ENCODE assay signal across 21 cellular contexts in the genomic region with DNA sequence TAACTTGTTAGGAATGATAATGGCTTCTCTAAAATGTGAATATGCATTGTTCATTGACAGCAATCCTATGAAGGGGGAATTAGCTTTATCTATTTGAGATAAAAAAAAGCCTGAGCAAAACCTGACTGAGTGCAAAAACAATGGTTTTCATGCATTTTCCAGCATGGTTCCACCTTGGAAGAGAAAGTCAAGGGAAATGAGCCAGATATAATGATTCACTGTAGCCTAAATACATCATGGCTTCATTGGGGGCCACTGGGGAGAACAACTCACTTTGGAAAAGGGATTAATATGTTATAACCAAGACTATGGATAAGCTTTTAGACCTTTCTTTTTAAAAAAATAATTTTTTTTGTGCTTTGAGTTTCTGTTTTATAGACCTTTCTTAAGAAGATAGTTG.
DNase-seq lines count a peak whose midpoint lies in the region; ATAC-seq and TF ChIP-seq lines count a peak whose summit lies in the region.
"Had no signal": no experiment of that assay in that cellular context is flagged by ENCODE, and none has a peak within 500 bp of the region (broad histone marks: within the 10 kb centered on the region; RNA-seq: fewer than 3 reads in every experiment).

No MANE protein-coding gene starts in this region.

- no peak overlapping the region for H3K9ac ChIP-seq in endodermal cell (ENCODE audit: extremely low read depth, low read length, poor library complexity, severe bottlenecking)

- no peak overlapping the region for H3K4me3 Mint-ChIP-seq in endodermal cell
- H3K4me3 Mint-ChIP-seq: activated B cell treated with CpG ODN at 0.5 μM for 24 hours; activated T-cell treated with anti-CD3 and anti-CD28 coated beads, Interleukin-2, amount 50 U/mL, for 72 hours; naive thymus-derived CD4-positive, alpha-beta T cell had no signal

- H3K27ac ChIP-seq in ACC112 (ENCODE audit: low read depth, low read length) (peak overlapping the region; percentile 78), endodermal cell (ENCODE audit: low read depth, low read length) (no peak overlapping the region)
- H3K27ac ChIP-seq: left lung, transverse colon had no signal

- peaks cover 51% of the 10 kb centered on the region for H3K4me1 ChIP-seq in ACC112 (ENCODE audit: control insufficient read depth, insufficient read depth, low read length, unreplicated experiment)
- peaks cover 6% of the 10 kb centered on the region for H3K4me1 ChIP-seq in endodermal cell (ENCODE audit: control insufficient read depth, insufficient read depth, low read length)
- H3K4me1 ChIP-seq: BE2C, transverse colon had no signal

- DNase-seq in LHCN-M2 (ENCODE audit: low read depth) (peak; percentile 12), amniotic epithelial cell (ENCODE audit: low read depth) (peak; percentile 29), fibroblast of pulmonary artery (ENCODE audit: low read depth) (peak; percentile 44), CD1c-positive myeloid dendritic cell (ENCODE audit: extremely low spot score) (no peak), NCI-H1436 treated with DMSO at 0.1 percent for 48 hours (lab: John Stamatoyannopoulos, UW) (no peak), endodermal cell (no peak)
- DNase-seq: activated B cell treated with CpG ODN at 0.5 μM for 24 hours; activated naive CD4-positive, alpha-beta T cell; BE2C; effector CD8-positive, alpha-beta T cell; GDM1; KBM-7; left lung; naive thymus-derived CD4-positive, alpha-beta T cell; NCI-H1436; NCI-H510A treated with DMSO at 0.1 percent for 48 hours; Right ventricle myocardium superior; transverse colon had no signal

- peaks cover 10% of the 10 kb centered on the region for H3K9me3 Mint-ChIP-seq in endodermal cell
- H3K9me3 Mint-ChIP-seq: activated B cell treated with CpG ODN at 0.5 μM for 24 hours; activated T-cell treated with anti-CD3 and anti-CD28 coated beads, Interleukin-2, amount 50 U/mL, for 72 hours had no signal

- no peak for ATAC-seq in GM18511 (IDR thresholded peaks at IDR 0.05; ENCODE audit: unreplicated experiment)
- ATAC-seq: naive thymus-derived CD4-positive, alpha-beta T cell had no signal

- H2AFZ ChIP-seq in ACC112 (ENCODE audit: low read length, unreplicated experiment) = no peak overlapping the region

- no peaks in the 10 kb centered on the region for H3K36me3 Mint-ChIP-seq in endodermal cell (ENCODE audit: low read depth)
- H3K36me3 Mint-ChIP-seq: naive thymus-derived CD4-positive, alpha-beta T cell had no signal

- peaks cover 8% of the 10 kb centered on the region for H3K9me3 ChIP-seq in endodermal cell (ENCODE audit: control insufficient read depth, low read length)
- H3K9me3 ChIP-seq: BE2C, left lung, transverse colon had no signal

- H3K27ac Mint-ChIP-seq in endodermal cell = no peak overlapping the region
- H3K27ac Mint-ChIP-seq: activated B cell treated with CpG ODN at 0.5 μM for 24 hours; activated T-cell treated with anti-CD3 and anti-CD28 coated beads, Interleukin-2, amount 50 U/mL, for 72 hours; naive thymus-derived CD4-positive, alpha-beta T cell had no signal

- H3K27me3 ChIP-seq in ACC112 (ENCODE audit: insufficient read depth, low read length) (no peaks in the 10 kb centered on the region), endodermal cell (ENCODE audit: control insufficient read depth, insufficient read depth, low read length, poor library complexity, severe bottlenecking) (peaks cover 9% of the 10 kb centered on the region)
- H3K27me3 ChIP-seq: BE2C, left lung, transverse colon had no signal

- peak overlapping the region; percentile 10; the same call in 1 of the 2 replicates for H3K4me3 ChIP-seq in ACC112 (ENCODE audit: low read depth, low read length)
- no peak overlapping the region for H3K4me3 ChIP-seq in fibroblast of pulmonary artery (replicated peaks; ENCODE audit: low read depth, low read length)
- no peak overlapping the region for H3K4me3 ChIP-seq in endodermal cell (ENCODE audit: low read length)
- H3K4me3 ChIP-seq: left lung, transverse colon had no signal

- H3K36me3 ChIP-seq in ACC112 (ENCODE audit: insufficient read depth, low read length) = no peaks in the 10 kb centered on the region
- H3K36me3 ChIP-seq in endodermal cell (ENCODE audit: control insufficient read depth, insufficient read depth, low read length) = no peaks in the 10 kb centered on the region
- H3K36me3 ChIP-seq: BE2C, left lung, transverse colon had no signal

- peaks cover 18% of the 10 kb centered on the region for H3K4me1 Mint-ChIP-seq in endodermal cell
- H3K4me1 Mint-ChIP-seq: activated B cell treated with CpG ODN at 0.5 μM for 24 hours; naive thymus-derived CD4-positive, alpha-beta T cell had no signal

- H3K79me2 ChIP-seq in ACC112 (ENCODE audit: control insufficient read depth, insufficient read depth, low read length, unreplicated experiment) = no peaks in the 10 kb centered on the region

- H3K27me3 Mint-ChIP-seq in endodermal cell (ENCODE audit: insufficient read depth) = no peaks in the 10 kb centered on the region
- H3K27me3 Mint-ChIP-seq: activated B cell treated with CpG ODN at 0.5 μM for 24 hours had no signal

- TF ChIP-seq CTCF in fibroblast of pulmonary artery (IDR thresholded peaks at IDR 0.05; ENCODE audit: low read length, missing control alignments) (no peak), endodermal cell (conservative IDR thresholded peaks at IDR 0.05) (no peak)

Comparison
In these comparisons a context has a peak if more than half of its experiments do, and no peak if none do; other contexts are left out.
1. DNase-seq: peak in LHCN-M2 (single experiment), amniotic epithelial cell (single experiment) and fibroblast of pulmonary artery (single experiment); none in CD1c-positive myeloid dendritic cell (single experiment), NCI-H1436 treated with DMSO at 0.1 percent for 48 hours (single experiment) and endodermal cell (single experiment).